9 cellular contexts compared by ENCODE assay signal in the genomic region with DNA sequence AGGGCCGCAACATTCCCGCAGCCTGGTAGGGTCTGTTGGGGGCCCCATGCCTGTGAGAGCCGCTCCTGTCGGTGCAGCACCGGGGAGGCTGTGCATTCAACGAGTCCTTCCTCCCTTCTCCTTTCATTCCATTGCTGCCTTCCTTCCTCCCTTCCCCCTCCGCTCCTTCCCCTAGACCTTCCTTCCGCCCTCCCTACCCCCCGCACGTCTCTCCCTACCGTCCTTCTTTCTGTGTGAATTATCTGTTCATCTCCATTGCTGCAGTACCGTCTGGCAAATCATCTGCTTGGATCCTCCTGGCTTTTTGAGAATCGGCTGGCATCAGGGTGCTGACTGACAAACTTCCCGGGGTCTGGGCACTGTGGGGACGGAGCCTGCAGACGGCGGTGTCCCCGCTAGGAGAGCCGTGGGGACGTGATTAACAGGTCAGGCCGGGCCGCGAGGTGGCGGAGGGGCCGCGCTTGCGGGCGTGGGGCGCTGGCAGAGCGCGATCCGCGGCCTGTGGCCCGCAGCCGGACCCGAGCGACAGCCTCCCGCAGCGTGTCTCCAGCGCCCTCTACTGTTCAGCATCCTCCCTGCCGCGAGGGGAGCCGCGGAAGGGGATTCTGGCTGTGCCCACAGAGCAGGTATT. TPM values are rescaled to one million over a fixed set of nuclear protein-coding genes. Genes with fewer than 3 reads are reported as not detected.
A peak's percentile ranks its signal among the peaks of the same experiment; 100 is the strongest.
DNase-seq lines count a peak whose midpoint lies in the region; ATAC-seq and TF ChIP-seq lines count a peak whose summit lies in the region.
"Not testable (repeated sequence)": the region's sequence is repeated elsewhere in the genome, so short reads cannot be mapped to it uniquely, and the experiment has no call there.
"Had no signal": no experiment of that assay in that cellular context is flagged by ENCODE, and none has a peak within 500 bp of the region (broad histone marks: within the 10 kb centered on the region; RNA-seq: fewer than 3 reads in every experiment).

No MANE protein-coding gene starts in this region.

- not testable (repeated sequence) for H3K27me3 ChIP-seq in heart right ventricle, transverse colon

- not testable (repeated sequence) for TF ChIP-seq POLR2A in transverse colon (IDR thresholded peaks at IDR 0.05)

- not testable (repeated sequence) for H3K36me3 ChIP-seq in heart right ventricle, transverse colon

- ATAC-seq in GM18502 (IDR thresholded peaks at IDR 0.05; ENCODE audit: poor library complexity, unreplicated experiment), result peak; percentile 85
- peak; percentile 72 for ATAC-seq in GM21825 (IDR thresholded peaks at IDR 0.05; ENCODE audit: unreplicated experiment)
- peak; percentile 93 for ATAC-seq in HG03432 (IDR thresholded peaks at IDR 0.05; ENCODE audit: unreplicated experiment)
- ATAC-seq in activated CD4-positive, alpha-beta T cell treated with anti-CD3 and anti-CD28 coated beads for 36 hours, result peak; percentile 85
- peak; percentile 74 to 96 (median 85) for ATAC-seq in heart right ventricle

- in situ Hi-C loops in transverse colon (cut with MboI; ENCODE audit: low pct_ligation_motif_present in 1 of 4, low pct_unique_long_range_greater_than_20kb in 1 of 4, low sequenced_read_pairs in 3 of 4), result not testable (repeated sequence)

- DNase-seq in activated CD4-positive, alpha-beta T cell treated with anti-CD3 and anti-CD28 coated beads for 36 hours, result peak; percentile 10
- DNase-seq in MCF 10A (ENCODE audit: unreplicated experiment); transverse colon: not testable (repeated sequence)
- DNase-seq in heart right ventricle, result peak in 1 of 2 donors; percentile 9
- DNase-seq in nephron progenitor cell, result peak; percentile 44

- not testable (repeated sequence) for H3K9me3 Mint-ChIP-seq in activated CD4-positive, alpha-beta T cell treated with anti-CD3 and anti-CD28 coated beads for 36 hours (ENCODE audit: low read depth); MCF 10A (ENCODE audit: unreplicated experiment); nephron progenitor cell

- H3K27me3 Mint-ChIP-seq in activated CD4-positive, alpha-beta T cell treated with anti-CD3 and anti-CD28 coated beads for 36 hours; MCF 10A (ENCODE audit: insufficient read depth, unreplicated experiment); nephron progenitor cell (ENCODE audit: low read depth, poor library complexity): not testable (repeated sequence)

- TF ChIP-seq CTCF in MCF 10A (IDR thresholded peaks at IDR 0.05; ENCODE audit: unreplicated experiment) (peak; percentile 9), heart right ventricle (IDR thresholded peaks at IDR 0.05) (peak in 5 of 9 donors; percentile 11 to 31 (median 23)), transverse colon (IDR thresholded peaks at IDR 0.05) (peak in 1 of 5 experiments; percentile 17)
- TF ChIP-seq CTCF in nephron progenitor cell (IDR thresholded peaks at IDR 0.05), result not testable (repeated sequence)

- H3K27ac Mint-ChIP-seq in activated CD4-positive, alpha-beta T cell treated with anti-CD3 and anti-CD28 coated beads for 36 hours; MCF 10A (ENCODE audit: low read depth, unreplicated experiment); nephron progenitor cell: not testable (repeated sequence)

- POLR2A ChIA-PET in activated CD4-positive, alpha-beta T cell treated with anti-CD3 and anti-CD28 coated beads for 36 hours (lab: Charles Lee); MCF 10A (lab: Yijun Ruan, JAX): not testable (repeated sequence)

- not testable (repeated sequence) for TF ChIP-seq EP300 in transverse colon (IDR thresholded peaks at IDR 0.05; ENCODE audit: low read depth)

- not testable (repeated sequence) for H3K36me3 Mint-ChIP-seq in activated CD4-positive, alpha-beta T cell treated with anti-CD3 and anti-CD28 coated beads for 36 hours (ENCODE audit: low read depth); MCF 10A (ENCODE audit: insufficient read depth, unreplicated experiment); nephron progenitor cell (ENCODE audit: low read depth)

- CTCF ChIA-PET in activated CD4-positive, alpha-beta T cell treated with anti-CD3 and anti-CD28 coated beads for 36 hours (lab: Charles Lee); MCF 10A (lab: Yijun Ruan, JAX): not testable (repeated sequence)

- BruUV-seq in MCF 10A (replicated peaks; lab: Mats Ljungman, UMichigan), result not testable (repeated sequence)

- H3K4me1 ChIP-seq in heart right ventricle, transverse colon: not testable (repeated sequence)

- H3K27ac ChIP-seq in heart right ventricle, result peak overlapping the region in 2 of 10 donors; percentile 44 to 66
- peak overlapping the region in 2 of 4 donors; percentile 59 to 66 for H3K27ac ChIP-seq in transverse colon

- intact Hi-C loops in activated CD4-positive, alpha-beta T cell treated with anti-CD3 and anti-CD28 coated beads for 36 hours (cut with DNase I, micrococcal nuclease); MCF 10A (cut with micrococcal nuclease); heart right ventricle (cut with DNase I); transverse colon (cut with DNase I; ENCODE audit: low total_unique reads): not testable (repeated sequence)

- H3K4me3 ChIP-seq in heart right ventricle (peak overlapping the region in 9 of 10 donors; percentile 32 to 55 (median 50)), transverse colon (peak overlapping the region in 3 of 4 donors; percentile 29 to 55 (median 30))

- peak overlapping the region; percentile 30 for H3K4me3 Mint-ChIP-seq in activated CD4-positive, alpha-beta T cell treated with anti-CD3 and anti-CD28 coated beads for 36 hours
- H3K4me3 Mint-ChIP-seq in MCF 10A (ENCODE audit: unreplicated experiment), result peak overlapping the region; percentile 68
- H3K4me3 Mint-ChIP-seq in nephron progenitor cell, result peak overlapping the region; percentile 79

- H3K9me3 ChIP-seq in heart right ventricle, transverse colon: not testable (repeated sequence)

- WGBS in heart right ventricle, 2 donors, result 0 to 1% methylated on average over 16 to 22 of the region's 44 CpGs
- WGBS in transverse colon (ENCODE audit: low coverage in 1 of 2), 2 donors, result 0% methylated on average over 13 of the region's 44 CpGs; no CpG with 5 or more reads in 1 of the 2 donors

- not testable (repeated sequence) for H3K4me1 Mint-ChIP-seq in activated CD4-positive, alpha-beta T cell treated with anti-CD3 and anti-CD28 coated beads for 36 hours; MCF 10A (ENCODE audit: insufficient read depth, unreplicated experiment); nephron progenitor cell

RNA-seq across cellular contexts. Expression of a gene that starts 18.8 kb away (rescaled TPM):
- under 1 TPM; 0.91 to 0.93 TPM for total RNA-seq in activated CD4-positive, alpha-beta T cell treated with anti-CD3 and anti-CD28 coated beads for 36 hours
- total RNA-seq in MCF 10A (2022) (0.79 and 0.84 TPM in 2 replicates), heart right ventricle (1 to 10 TPM; 1.3 to 4.1 (median 2.9) TPM), transverse colon (under 1 TPM; 0.32 to 0.80 (median 0.39) TPM)
- polyA plus RNA-seq in heart right ventricle, result 1 to 10 TPM in 1 of 2 donors, under 1 TPM in 1; 0.87 to 3.7 TPM

RNA-seq across cellular contexts. Expression of a gene that starts 41.3 kb away (rescaled TPM):
- total RNA-seq in activated CD4-positive, alpha-beta T cell treated with anti-CD3 and anti-CD28 coated beads for 36 hours, result not detected
- total RNA-seq in MCF 10A (2022), result not detected in 2 replicates
- total RNA-seq in heart right ventricle, result under 1 TPM in 1 of 10 donors, not detected in 9; 0.13 TPM
- not detected for polyA plus RNA-seq in heart right ventricle
- 10 to 100 TPM; 31.3 to 97.3 (median 53.1) TPM for total RNA-seq in transverse colon
- total RNA-seq: H4 had no signal

Comparison
In these comparisons a context has a peak if more than half of its experiments do, and no peak if none do; other contexts are left out.
1. RNA of a gene that starts 41.3 kb away (total RNA-seq): 31.3 to 97.3 TPM in transverse colon; not detected in activated CD4-positive, alpha-beta T cell treated with anti-CD3 and anti-CD28 coated beads for 36 hours, not detected in MCF 10A and 0.13 TPM in heart right ventricle; every median in the first group is over 10 times any median in the second.
2. Peak in every context shown above with its lines, with median percentiles within 50 percentile points of each other: ATAC-seq and H3K4me3 Mint-ChIP-seq.